ENCODE assay signal across 8 cellular contexts in the genomic region with DNA sequence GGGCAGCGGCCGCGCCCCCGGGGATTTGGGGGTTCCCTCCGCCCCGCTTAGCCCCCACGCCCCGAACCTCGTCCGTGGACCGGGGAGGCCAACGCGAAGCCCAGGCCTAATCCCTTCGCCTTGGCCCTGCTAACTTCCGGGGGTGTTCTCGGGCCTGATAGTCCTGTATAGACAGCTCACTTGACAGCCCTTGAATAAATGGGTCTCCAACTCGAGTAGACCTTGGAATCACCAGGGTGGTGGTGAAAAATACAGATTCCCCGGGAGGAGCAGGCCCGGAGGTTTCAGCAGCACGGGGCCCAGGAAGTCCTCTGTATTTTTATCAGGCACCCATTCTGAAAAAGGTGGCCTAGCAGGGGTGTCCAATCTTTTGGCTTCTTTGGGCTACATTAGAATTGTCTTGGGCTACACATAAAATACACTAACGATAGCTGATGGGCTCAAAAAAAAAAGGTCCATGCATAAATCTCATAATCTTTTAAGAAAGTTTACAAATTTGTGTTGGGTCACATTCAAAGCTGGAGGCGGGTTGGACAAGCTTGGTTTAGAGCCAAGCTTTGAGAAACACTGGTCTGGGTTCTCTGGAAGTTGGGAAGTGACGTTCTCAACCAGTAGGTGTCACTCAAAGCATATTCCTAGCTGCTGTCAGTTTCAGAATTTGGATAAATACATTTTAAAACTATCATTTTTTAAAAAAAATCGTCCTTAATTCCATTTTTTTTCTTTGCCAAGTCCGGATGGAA.
DNase-seq lines count a peak whose midpoint lies in the region; ATAC-seq and TF ChIP-seq lines count a peak whose summit lies in the region.

No MANE protein-coding gene starts in this region.

- H3K27me3 ChIP-seq in WERI-Rb-1 (ENCODE audit: insufficient read depth, low read depth, severe bottlenecking) (no peaks in the 10 kb centered on the region), endocrine pancreas (ENCODE audit: control insufficient read depth, insufficient read depth, low read length) (no peaks in the 10 kb centered on the region), suprapubic skin (no peaks in the 10 kb centered on the region)

- H3K36me3 ChIP-seq in WERI-Rb-1 = no peaks in the 10 kb centered on the region
- no peaks in the 10 kb centered on the region for H3K36me3 ChIP-seq in endocrine pancreas (ENCODE audit: control insufficient read depth, insufficient read depth, low read length)
- no peaks in the 10 kb centered on the region for H3K36me3 ChIP-seq in suprapubic skin

- no peak for TF ChIP-seq POLR2A in suprapubic skin (IDR thresholded peaks at IDR 0.05)

- TF ChIP-seq EP300 in suprapubic skin (IDR thresholded peaks at IDR 0.05) = no peak

- peak overlapping the region; percentile 71 for H3K27ac ChIP-seq in WERI-Rb-1
- H3K27ac ChIP-seq in suprapubic skin = peak overlapping the region; percentile 95

- ATAC-seq in GM18870 (IDR thresholded peaks at IDR 0.05; ENCODE audit: unreplicated experiment) (peak; percentile 56), HG03108 (IDR thresholded peaks at IDR 0.05; ENCODE audit: unreplicated experiment) (peak; percentile 37)

- H3K4me1 ChIP-seq in endocrine pancreas (ENCODE audit: control insufficient read depth, insufficient read depth, low read length) (peaks cover 11% of the 10 kb centered on the region), suprapubic skin (peaks cover 30% of the 10 kb centered on the region)

- DNase-seq in CD1c-positive myeloid dendritic cell (ENCODE audit: extremely low spot score) = peak; percentile 79
- DNase-seq in NCI-H2171 (lab: John Stamatoyannopoulos, UW) = peak; percentile 76
- DNase-seq in WERI-Rb-1 = peak; percentile 52
- peak; percentile 80 to 84 for DNase-seq in lung microvascular endothelial cell (ENCODE audit: low read depth in 2 of 2)
- DNase-seq in suprapubic skin (ENCODE audit: low spot score in 2 of 2) = peak in 1 of 2 donors; percentile 76

- peak overlapping the region; percentile 15 for H3K9ac ChIP-seq in endocrine pancreas (ENCODE audit: control insufficient read depth, insufficient read depth, low read length)

- peak; percentile 72 for TF ChIP-seq CTCF in WERI-Rb-1 (IDR thresholded peaks at IDR 0.05; ENCODE audit: low read depth, low read length)
- peak; percentile 56 to 61 for TF ChIP-seq CTCF in suprapubic skin (IDR thresholded peaks at IDR 0.05)

- 2% methylated on average over 9 of the region's 25 CpGs for WGBS in suprapubic skin

- peak overlapping the region; percentile 55 for H3K4me3 ChIP-seq in WERI-Rb-1 (ENCODE audit: low read depth, low read length)
- peak overlapping the region; percentile 50 for H3K4me3 ChIP-seq in endocrine pancreas (ENCODE audit: control insufficient read depth, insufficient read depth, low read length)
- peak overlapping the region; percentile 65 for H3K4me3 ChIP-seq in suprapubic skin

- no peaks in the 10 kb centered on the region for H3K9me3 ChIP-seq in WERI-Rb-1 (ENCODE audit: severe bottlenecking)
- H3K9me3 ChIP-seq in endocrine pancreas (ENCODE audit: control insufficient read depth, low read length) = no peaks in the 10 kb centered on the region
- no peaks in the 10 kb centered on the region for H3K9me3 ChIP-seq in suprapubic skin
